In genomic region chr11:68032997-68033707, GRCh38 we compare ENCODE assay signal across 24 cellular contexts. TPM values are rescaled to one million over a fixed set of nuclear protein-coding genes. Genes with fewer than 3 reads are reported as not detected.
A peak's percentile ranks its signal among the peaks of the same experiment; 100 is the strongest.
DNase-seq lines count a peak whose midpoint lies in the region; ATAC-seq and TF ChIP-seq lines count a peak whose summit lies in the region.
"Had no signal": no experiment of that assay in that cellular context is flagged by ENCODE, and none has a peak within 500 bp of the region (broad histone marks: within the 10 kb centered on the region; RNA-seq: fewer than 3 reads in every experiment).

No MANE protein-coding gene starts in this region.

- ATAC-seq in Right ventricle myocardium superior (ENCODE audit: poor library complexity) (no peak), GM18861 (IDR thresholded peaks at IDR 0.05; ENCODE audit: unreplicated experiment) (no peak)
- ATAC-seq in stimulated activated memory B cell treated with anti-CD40 and anti-IgM and Interleukin-4, amounts not matched to agents 10 μg/mL and 1 μg/mL and 100 μg/mL, for 72 hours: no peak
- ATAC-seq: activated CD4-positive, CD25-positive, alpha-beta regulatory T cell treated with anti-CD3 and anti-CD28 coated beads, Interleukin-2, amount 50 U/mL, for 24 hours; activated CD8-positive, alpha-beta T cell treated with anti-CD3 and anti-CD28 coated beads for 36 hours; GM23338; stimulated activated naive CD8-positive, alpha-beta T cell treated with anti-CD3 and anti-CD28 coated beads, Interleukin-15, Interleukin-2, amounts not matched to agents 100 U/mL and 50 U/mL, for 24 hours had no signal

- H3K79me2 ChIP-seq in osteoblast (ENCODE audit: insufficient read depth, low read length): peaks cover 36% of the 10 kb centered on the region

- intact Hi-C loops in left ventricle myocardium inferior (cut with micrococcal nuclease) (no loop called here), Right ventricle myocardium superior (cut with DNase I) (loop anchor here (10.0 kb wide), 1 partner anchor 92 kb away; the partner anchor contains the start of gene CHKA), dorsolateral prefrontal cortex (cut with DNase I) (loop anchor here in 1 of 2 donors (5.0 to 10.0 kb wide), 2 partner anchors 84 to 172 kb away; no protein-coding TSS in a partner anchor)

- H3K4me3 ChIP-seq in left ventricle myocardium inferior: peak overlapping the region; percentile 89
- H3K4me3 ChIP-seq in osteoblast (ENCODE audit: insufficient read depth, low read length): no peak overlapping the region
- H3K4me3 ChIP-seq in Peyer's patch: no peak overlapping the region
- peak overlapping the region in 4 of 59 donors; percentile 8 to 92 (median 87) for H3K4me3 ChIP-seq in dorsolateral prefrontal cortex
- H3K4me3 ChIP-seq: GM23338, ovary, tibial nerve had no signal

- TF ChIP-seq CTCF in left ventricle myocardium inferior (IDR thresholded peaks at IDR 0.05; ENCODE audit: borderline replicate concordance): no peak
- no peak for TF ChIP-seq CTCF in glutamatergic neuron (IDR thresholded peaks at IDR 0.05; ENCODE audit: partially characterized antibody, unreplicated experiment)
- no peak for TF ChIP-seq CTCF in osteoblast (IDR thresholded peaks at IDR 0.05; ENCODE audit: extremely low read depth, low read depth, low read length)
- TF ChIP-seq CTCF in Peyer's patch (IDR thresholded peaks at IDR 0.05): no peak
- TF ChIP-seq CTCF in dorsolateral prefrontal cortex (IDR thresholded peaks at IDR 0.05 in 54 of 56, conservative IDR thresholded peaks at IDR 0.05 in 2 of 56; ENCODE audit: low read depth in 1 of 56, partially characterized antibody in 56 of 56): no peak

- no peak for TF ChIP-seq POLR2A in Peyer's patch (IDR thresholded peaks at IDR 0.05)

- peaks cover 7% of the 10 kb centered on the region for H3K4me1 Mint-ChIP-seq in glutamatergic neuron (ENCODE audit: low read depth, unreplicated experiment)
- H3K4me1 Mint-ChIP-seq in stimulated activated memory B cell treated with anti-CD40 and anti-IgM and Interleukin-4, amounts not matched to agents 10 μg/mL and 1 μg/mL and 100 μg/mL, for 72 hours: peaks cover 45% of the 10 kb centered on the region

- H3K36me3 ChIP-seq in left ventricle myocardium inferior (peaks cover 38% of the 10 kb centered on the region), osteoblast (ENCODE audit: insufficient read depth, low read length) (peaks cover 25% of the 10 kb centered on the region), Peyer's patch (peaks cover 0 to 22% (median 0%) of the 10 kb centered on the region in 3 donors)
- H3K36me3 ChIP-seq: ovary had no signal

- no peak overlapping the region for H3K27ac Mint-ChIP-seq in glutamatergic neuron (ENCODE audit: unreplicated experiment)
- no peak overlapping the region for H3K27ac Mint-ChIP-seq in stimulated activated memory B cell treated with anti-CD40 and anti-IgM and Interleukin-4, amounts not matched to agents 10 μg/mL and 1 μg/mL and 100 μg/mL, for 72 hours
- H3K27ac Mint-ChIP-seq: activated CD8-positive, alpha-beta T cell treated with anti-CD3 and anti-CD28 coated beads for 36 hours; GM23338 had no signal

- H3K4me1 ChIP-seq in left ventricle myocardium inferior: peaks cover 82% of the 10 kb centered on the region
- peaks cover 31% of the 10 kb centered on the region for H3K4me1 ChIP-seq in osteoblast (ENCODE audit: insufficient read depth, low read length)
- peaks cover 7 to 42% (median 19%) of the 10 kb centered on the region in 4 donors for H3K4me1 ChIP-seq in Peyer's patch

- no peaks in the 10 kb centered on the region for H4K20me1 ChIP-seq in osteoblast (ENCODE audit: insufficient read depth, low read length)

- no peak for DNase-seq in left ventricle myocardium inferior
- no peak for DNase-seq in Right ventricle myocardium superior
- DNase-seq in glutamatergic neuron: peak; percentile 14
- peak; percentile 74 for DNase-seq in osteoblast (ENCODE audit: insufficient read length, low spot score, missing footprints)
- no peak for DNase-seq in Peyer's patch
- no peak for DNase-seq in dorsolateral prefrontal cortex
- DNase-seq: activated CD8-positive, alpha-beta T cell treated with anti-CD3 and anti-CD28 coated beads for 36 hours; activated naive CD4-positive, alpha-beta T cell; BE2C; central memory CD4-positive, alpha-beta T cell; HFFc6; kidney glomerular epithelial cell; naive B cell; NCI-H1105 treated with DMSO at 0.1 percent for 48 hours; NCI-H2081; NCI-H774; ovary; stimulated activated CD4-positive, alpha-beta T cell treated with anti-CD3 and anti-CD28 coated beads, Interleukin-4, amount 100 ng/mL, for 4 hours; stimulated activated naive CD8-positive, alpha-beta T cell treated with anti-CD3 and anti-CD28 coated beads, Interleukin-15, Interleukin-2, amounts not matched to agents 100 U/mL and 50 U/mL, for 24 hours had no signal

- H3K27me3 ChIP-seq in left ventricle myocardium inferior (ENCODE audit: low read depth) (no peaks in the 10 kb centered on the region), osteoblast (ENCODE audit: insufficient read depth, low read length) (no peaks in the 10 kb centered on the region), Peyer's patch (no peaks in the 10 kb centered on the region), dorsolateral prefrontal cortex (no peaks in the 10 kb centered on the region)
- H3K27me3 ChIP-seq: BE2C, ovary, tibial nerve had no signal

- H3K9me3 ChIP-seq in left ventricle myocardium inferior (replicated peaks) (no peaks in the 10 kb centered on the region), osteoblast (ENCODE audit: low read depth, low read length) (no peaks in the 10 kb centered on the region), Peyer's patch (no peaks in the 10 kb centered on the region)
- H3K9me3 ChIP-seq: BE2C, ovary, tibial nerve had no signal

- H2AFZ ChIP-seq in osteoblast (ENCODE audit: low read length): no peak overlapping the region
- H2AFZ ChIP-seq: GM23338 had no signal

- H3K4me3 Mint-ChIP-seq in glutamatergic neuron (ENCODE audit: unreplicated experiment): no peak overlapping the region
- H3K4me3 Mint-ChIP-seq in stimulated activated memory B cell treated with anti-CD40 and anti-IgM and Interleukin-4, amounts not matched to agents 10 μg/mL and 1 μg/mL and 100 μg/mL, for 72 hours: no peak overlapping the region
- H3K4me3 Mint-ChIP-seq: activated CD8-positive, alpha-beta T cell treated with anti-CD3 and anti-CD28 coated beads for 36 hours; GM23338; HFFc6 had no signal

- peaks cover 9% of the 10 kb centered on the region for H3K27me3 Mint-ChIP-seq in glutamatergic neuron (ENCODE audit: unreplicated experiment)
- no peaks in the 10 kb centered on the region for H3K27me3 Mint-ChIP-seq in stimulated activated memory B cell treated with anti-CD40 and anti-IgM and Interleukin-4, amounts not matched to agents 10 μg/mL and 1 μg/mL and 100 μg/mL, for 72 hours
- H3K27me3 Mint-ChIP-seq: activated CD8-positive, alpha-beta T cell treated with anti-CD3 and anti-CD28 coated beads for 36 hours had no signal

- no peak overlapping the region for H3K4me2 ChIP-seq in osteoblast (ENCODE audit: insufficient read depth, low read length)
- H3K4me2 ChIP-seq: GM23338 had no signal

- no peaks in the 10 kb centered on the region for H3K36me3 Mint-ChIP-seq in glutamatergic neuron (ENCODE audit: unreplicated experiment)
- peaks cover 12% of the 10 kb centered on the region for H3K36me3 Mint-ChIP-seq in stimulated activated memory B cell treated with anti-CD40 and anti-IgM and Interleukin-4, amounts not matched to agents 10 μg/mL and 1 μg/mL and 100 μg/mL, for 72 hours
- H3K36me3 Mint-ChIP-seq: naive B cell had no signal

- H3K27ac ChIP-seq in left ventricle myocardium inferior (replicated peaks) (peak overlapping the region; percentile 94), osteoblast (ENCODE audit: low read depth, low read length) (no peak overlapping the region), Peyer's patch (no peak overlapping the region), dorsolateral prefrontal cortex (peak overlapping the region in 7 of 59 donors; percentile 5 to 41 (median 22))
- H3K27ac ChIP-seq: ovary, tibial nerve had no signal

- peaks cover 4% of the 10 kb centered on the region for H3K9me3 Mint-ChIP-seq in glutamatergic neuron (ENCODE audit: unreplicated experiment)
- no peaks in the 10 kb centered on the region for H3K9me3 Mint-ChIP-seq in stimulated activated memory B cell treated with anti-CD40 and anti-IgM and Interleukin-4, amounts not matched to agents 10 μg/mL and 1 μg/mL and 100 μg/mL, for 72 hours
- H3K9me3 Mint-ChIP-seq: activated CD8-positive, alpha-beta T cell treated with anti-CD3 and anti-CD28 coated beads for 36 hours; GM23338; HFFc6; naive B cell had no signal

RNA-seq across cellular contexts. Expression of gene NDUFS8, which starts 2.7 kb away (rescaled TPM):
- 436 TPM for total RNA-seq in left ventricle myocardium inferior
- 474 TPM for total RNA-seq in Right ventricle myocardium superior
- 136 TPM for total RNA-seq in glutamatergic neuron (ENCODE audit: unreplicated experiment)
- total RNA-seq in osteoblast: 60.7 and 73.1 TPM in 2 replicates
- 100 to 1,000 TPM; 153 to 195 (median 162) TPM for total RNA-seq in Peyer's patch
- 100 to 1,000 TPM in 119 of 120 experiments, 10 to 100 TPM in 1; 98.7 to 186 (median 138) TPM for total RNA-seq in dorsolateral prefrontal cortex

RNA-seq across cellular contexts. Expression of gene TCIRG1, which starts 5.7 kb away (rescaled TPM):
- total RNA-seq in left ventricle myocardium inferior: 23.4 TPM
- total RNA-seq in Right ventricle myocardium superior: 22.3 TPM
- total RNA-seq in glutamatergic neuron (ENCODE audit: unreplicated experiment): 47.2 TPM
- 85.4 and 87.5 TPM in 2 replicates for total RNA-seq in osteoblast
- 100 to 1,000 TPM; 239 to 586 (median 464) TPM for total RNA-seq in Peyer's patch
- 10 to 100 TPM in 110 of 120 experiments, 1 to 10 TPM in 10; 6.5 to 49.6 (median 16.9) TPM for total RNA-seq in dorsolateral prefrontal cortex

RNA-seq across cellular contexts. Expression of gene ALDH3B1, which starts 23.0 kb away (rescaled TPM):
- total RNA-seq in left ventricle myocardium inferior: 3.7 TPM
- 4.4 TPM for total RNA-seq in Right ventricle myocardium superior
- 0.22 TPM for total RNA-seq in glutamatergic neuron (ENCODE audit: unreplicated experiment)
- total RNA-seq in osteoblast: 59.5 and 63.0 TPM in 2 replicates
- total RNA-seq in Peyer's patch: 10 to 100 TPM; 14.9 to 53.5 (median 37.0) TPM
- total RNA-seq in dorsolateral prefrontal cortex: 1 to 10 TPM; 1.2 to 7.7 (median 3.1) TPM
- total RNA-seq: GM23338 had no signal

RNA-seq across cellular contexts. Expression of gene UNC93B1, which starts 29.3 kb away (rescaled TPM):
- total RNA-seq in left ventricle myocardium inferior (6.1 TPM), Right ventricle myocardium superior (7.3 TPM), glutamatergic neuron (ENCODE audit: unreplicated experiment) (0.86 TPM), osteoblast (36.5 and 39.8 TPM in 2 replicates), Peyer's patch (100 to 1,000 TPM in 1 of 4 donors, 10 to 100 TPM in 3; 68.7 to 154 (median 91.6) TPM), dorsolateral prefrontal cortex (10 to 100 TPM in 80 of 120 experiments, 1 to 10 TPM in 40; 5.7 to 20.9 (median 11.2) TPM)

Comparison
In these comparisons a context has a peak if more than half of its experiments do, and no peak if none do; other contexts are left out.
1. DNase-seq: peak in glutamatergic neuron (single experiment) and osteoblast (single experiment); none in left ventricle myocardium inferior (single experiment), Right ventricle myocardium superior (single experiment), Peyer's patch (0 of 3) and dorsolateral prefrontal cortex (0 of 10).